In genomic region chr1:235357485-235358378, GRCh38 we compare ENCODE assay signal across 1 cellular context.
TF ChIP-seq lines count a peak whose summit lies in the region.

No MANE protein-coding gene starts in this region.

TF ChIP-seq in A549, 52 proteins besides CTCF, POLR2A, EP300 and RAD21 (continued from another document):
- TF ChIP-seq BCL3 (IDR thresholded peaks at IDR 0.05), result no peak
- no peak for TF ChIP-seq HOXA7 (CRISPR knock-in tag; IDR thresholded peaks at IDR 0.05)
- TF ChIP-seq RNF2 (IDR thresholded peaks at IDR 0.05; ENCODE audit: borderline replicate concordance, low read depth), result no peak
